ENCODE assay signal across 17 cellular contexts in genomic region chr2:149488719-149489440, GRCh38.
DNase-seq lines count a peak whose midpoint lies in the region; ATAC-seq and TF ChIP-seq lines count a peak whose summit lies in the region.
"Had no signal": no experiment of that assay in that cellular context is flagged by ENCODE, and none has a peak within 500 bp of the region (broad histone marks: within the 10 kb centered on the region; RNA-seq: fewer than 3 reads in every experiment).

No MANE protein-coding gene starts in this region.

- ATAC-seq in HG02623 (IDR thresholded peaks at IDR 0.05; ENCODE audit: unreplicated experiment): no peak
- no peak for ATAC-seq in GM21723 (IDR thresholded peaks at IDR 0.05; ENCODE audit: unreplicated experiment)
- ATAC-seq: GM12878, SK-N-SH treated with all-trans-retinoic acid at 6 μM for 48 hours had no signal

- 22 to 30% methylated on average over 10 of the region's 10 CpGs for WGBS in tibial nerve, 2 donors

- peak; percentile 30 for DNase-seq in NCI-H226
- peak; percentile 16 for DNase-seq in globus pallidus (ENCODE audit: low spot score)
- DNase-seq in neural progenitor cell (ENCODE audit: low spot score): no peak
- DNase-seq in tibial nerve (ENCODE audit: low spot score in 2 of 2): no peak
- DNase-seq in MM.1S: no peak
- no peak for DNase-seq in effector memory CD4-positive, alpha-beta T cell
- DNase-seq: Karpas-422, NCI-H1105 treated with DMSO at 0.1 percent for 48 hours, NCI-H187, NCI-H2171 treated with DMSO at 0.1 percent for 48 hours, NCI-H510A, NCI-H82 had no signal

- H3K36me3 ChIP-seq in neural progenitor cell (no peaks in the 10 kb centered on the region), tibial nerve (no peaks in the 10 kb centered on the region), MM.1S (replicated peaks; ENCODE audit: insufficient read depth, low read length) (no peaks in the 10 kb centered on the region)
- H3K36me3 ChIP-seq in effector memory CD4-positive, alpha-beta T cell (ENCODE audit: control insufficient read depth, insufficient read depth, low read length): no peaks in the 10 kb centered on the region

- H3K9ac ChIP-seq in neural progenitor cell: no peak overlapping the region
- no peak overlapping the region for H3K9ac ChIP-seq in MM.1S (ENCODE audit: low read length)

- H3F3A ChIP-seq in neural progenitor cell (ENCODE audit: low read depth): no peaks in the 10 kb centered on the region
- no peaks in the 10 kb centered on the region for H3F3A ChIP-seq in MM.1S (ENCODE audit: insufficient read depth, low read length)

- H3K9me2 ChIP-seq in MM.1S (replicated peaks; ENCODE audit: insufficient read depth, low read length): no peaks in the 10 kb centered on the region

- no peaks in the 10 kb centered on the region for H3K9me3 Mint-ChIP-seq in neural progenitor cell

- peak overlapping the region; percentile 30 for H3K27ac Mint-ChIP-seq in neural progenitor cell

- TF ChIP-seq EP300 in tibial nerve (IDR thresholded peaks at IDR 0.05): peak in 1 of 2 donors; percentile 32

- TF ChIP-seq CTCF in neural progenitor cell (IDR thresholded peaks at IDR 0.05): no peak
- TF ChIP-seq CTCF in tibial nerve (IDR thresholded peaks at IDR 0.05): no peak
- TF ChIP-seq CTCF in MM.1S (IDR thresholded peaks at IDR 0.05; ENCODE audit: low read length): no peak

- H3K79me2 ChIP-seq in neural progenitor cell (ENCODE audit: low read depth) (no peaks in the 10 kb centered on the region), MM.1S (ENCODE audit: low read length) (no peaks in the 10 kb centered on the region)

- peaks cover 4% of the 10 kb centered on the region for H3K4me1 ChIP-seq in neural progenitor cell
- peaks cover 0 to 31% (median 9%) of the 10 kb centered on the region in 4 donors for H3K4me1 ChIP-seq in tibial nerve
- H3K4me1 ChIP-seq in MM.1S (ENCODE audit: low read length): no peaks in the 10 kb centered on the region
- no peaks in the 10 kb centered on the region for H3K4me1 ChIP-seq in effector memory CD4-positive, alpha-beta T cell (ENCODE audit: control insufficient read depth, insufficient read depth, low read length, poor library complexity, severe bottlenecking)

- H3K4me3 Mint-ChIP-seq in neural progenitor cell: no peak overlapping the region

- TF ChIP-seq POLR2A in tibial nerve (IDR thresholded peaks at IDR 0.05): no peak

- H3K4me2 ChIP-seq in neural progenitor cell (no peak overlapping the region), MM.1S (ENCODE audit: low read depth, low read length) (no peak overlapping the region)

- peak overlapping the region; percentile 66 for H2AFZ ChIP-seq in neural progenitor cell (replicated peaks)
- no peak overlapping the region for H2AFZ ChIP-seq in MM.1S (ENCODE audit: low read length)

- peaks cover 19% of the 10 kb centered on the region for H3K4me1 Mint-ChIP-seq in neural progenitor cell

- no peaks in the 10 kb centered on the region for H3K27me3 ChIP-seq in neural progenitor cell
- no peaks in the 10 kb centered on the region for H3K27me3 ChIP-seq in tibial nerve
- H3K27me3 ChIP-seq in MM.1S (replicated peaks; ENCODE audit: insufficient read depth, low read length): no peaks in the 10 kb centered on the region
- H3K27me3 ChIP-seq in effector memory CD4-positive, alpha-beta T cell (replicated peaks; ENCODE audit: control insufficient read depth, insufficient read depth, low read length, poor library complexity, severe bottlenecking): no peaks in the 10 kb centered on the region

- H3K9me3 ChIP-seq in neural progenitor cell (ENCODE audit: low read depth) (no peaks in the 10 kb centered on the region), tibial nerve (no peaks in the 10 kb centered on the region), MM.1S (replicated peaks; ENCODE audit: insufficient read depth, low read length) (no peaks in the 10 kb centered on the region)
- H3K9me3 ChIP-seq in effector memory CD4-positive, alpha-beta T cell (ENCODE audit: control insufficient read depth, low read length): no peaks in the 10 kb centered on the region

- H3K4me3 ChIP-seq in neural progenitor cell (no peak overlapping the region), tibial nerve (peak overlapping the region in 1 of 4 donors; percentile 19), MM.1S (ENCODE audit: low read length) (no peak overlapping the region)
- no peak overlapping the region for H3K4me3 ChIP-seq in effector memory CD4-positive, alpha-beta T cell (ENCODE audit: insufficient read depth, low read depth, low read length, poor library complexity, severe bottlenecking)
- H3K4me3 ChIP-seq: GM12878 had no signal

- no peaks in the 10 kb centered on the region for H3K36me3 Mint-ChIP-seq in neural progenitor cell

- no peaks in the 10 kb centered on the region for H3K27me3 Mint-ChIP-seq in neural progenitor cell (ENCODE audit: insufficient read depth, low read depth)

- H3K27ac ChIP-seq in neural progenitor cell (no peak overlapping the region), tibial nerve (peak overlapping the region in 3 of 4 donors; percentile 69 to 85 (median 84)), MM.1S (ENCODE audit: low read length) (no peak overlapping the region)
- no peak overlapping the region for H3K27ac ChIP-seq in effector memory CD4-positive, alpha-beta T cell (ENCODE audit: insufficient read depth, low read length, poor library complexity, severe bottlenecking)
- H3K27ac ChIP-seq: C4-2B had no signal

- H4K20me1 ChIP-seq in neural progenitor cell (ENCODE audit: low read depth) (no peaks in the 10 kb centered on the region), MM.1S (ENCODE audit: insufficient read depth, low read length) (no peaks in the 10 kb centered on the region)

Comparison
In these comparisons a context has a peak if more than half of its experiments do, and no peak if none do; other contexts are left out.
1. DNase-seq: peak in NCI-H226 (single experiment) and globus pallidus (single experiment); none in neural progenitor cell (single experiment), tibial nerve (0 of 2), MM.1S (single experiment) and effector memory CD4-positive, alpha-beta T cell (0 of 3).
2. H3K27ac ChIP-seq: peak in tibial nerve (3 of 4); none in neural progenitor cell (single experiment), MM.1S (single experiment) and effector memory CD4-positive, alpha-beta T cell (single experiment).